ENCODE assay signal across 19 cellular contexts in the genomic region with DNA sequence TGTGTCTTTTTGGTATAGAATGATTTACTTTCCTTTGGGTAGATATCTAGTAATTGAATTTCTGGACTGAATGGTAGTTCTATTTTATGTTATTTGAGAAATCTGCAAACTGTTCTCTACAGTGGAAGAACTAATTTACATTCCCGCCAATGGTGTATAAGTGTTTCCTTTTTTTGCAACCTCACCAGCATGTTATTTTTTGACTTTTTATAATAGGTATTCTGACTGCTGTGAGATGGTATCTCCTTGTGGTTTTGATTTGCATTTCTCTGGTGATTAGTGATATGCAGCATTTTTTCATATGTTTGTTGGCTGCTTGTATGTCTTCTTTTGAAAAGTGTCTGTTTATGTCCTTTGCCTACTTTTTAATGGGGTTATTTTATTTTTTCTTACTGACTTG.
DNase-seq lines count a peak whose midpoint lies in the region; ATAC-seq, FAIRE-seq and TF ChIP-seq lines count a peak whose summit lies in the region.
"Had no signal": no experiment of that assay in that cellular context is flagged by ENCODE, and none has a peak within 500 bp of the region (broad histone marks: within the 10 kb centered on the region; RNA-seq: fewer than 3 reads in every experiment).

No MANE protein-coding gene starts in this region.

- peak overlapping the region; percentile 23; the same call in 1 of the 2 replicates for H3K27ac ChIP-seq in SK-N-MC
- H3K27ac ChIP-seq in small intestine (ENCODE audit: low read depth in 1 of 2, low read length in 1 of 2) = no peak overlapping the region
- no peak overlapping the region for H3K27ac ChIP-seq in osteoblast (ENCODE audit: low read depth, low read length)

- ATAC-seq in HG03135 (IDR thresholded peaks at IDR 0.05; ENCODE audit: unreplicated experiment) (no peak), GM18861 (IDR thresholded peaks at IDR 0.05; ENCODE audit: unreplicated experiment) (no peak)
- ATAC-seq: GM23338, HCT116 had no signal

- DNase-seq in Jurkat, Clone E6-1 (ENCODE audit: low read depth, low spot score) = peak; percentile 14
- DNase-seq in M059J (ENCODE audit: low read depth) = peak; percentile 18
- DNase-seq in SK-N-MC (ENCODE audit: low read depth, low spot score) = peak; percentile 50
- DNase-seq in small intestine = no peak
- no peak for DNase-seq in osteoblast (ENCODE audit: insufficient read length, low spot score, missing footprints)
- DNase-seq in activated T-helper 2 cell treated with anti-CD3 and anti-CD28 coated beads, Interferon-gamma antibody, Interleukin-2, Interleukin-4, amounts not matched to agents 10 μg/mL and 5 μg/mL and 100 μg/mL, durations not matched to agents 14 hours and 24 hours and 36 hours (ENCODE audit: low spot score) = no peak
- DNase-seq: C1 segment of cervical spinal cord; Calu3; CD4-positive, alpha-beta memory T cell; COR-L47; DMS79; H9 had no signal

- H3K4me3 ChIP-seq in Jurkat, Clone E6-1 (ENCODE audit: low read length) = no peak overlapping the region
- H3K4me3 ChIP-seq in SK-N-MC (no peak overlapping the region), small intestine (ENCODE audit: low read depth in 1 of 2, low read length in 2 of 2) (no peak overlapping the region), osteoblast (ENCODE audit: insufficient read depth, low read length) (no peak overlapping the region)
- H3K4me3 ChIP-seq: GM23338 had no signal

- H3K27me3 Mint-ChIP-seq in activated T-helper 2 cell treated with anti-CD3 and anti-CD28 coated beads, Interferon-gamma antibody, Interleukin-2, Interleukin-4, amounts not matched to agents 10 μg/mL and 5 μg/mL and 100 μg/mL, durations not matched to agents 14 hours and 24 hours and 36 hours (ENCODE audit: low read depth) = no peaks in the 10 kb centered on the region
- H3K27me3 Mint-ChIP-seq: CD4-positive, alpha-beta memory T cell had no signal

- no peak overlapping the region for H3K27ac Mint-ChIP-seq in activated T-helper 2 cell treated with anti-CD3 and anti-CD28 coated beads, Interferon-gamma antibody, Interleukin-2, Interleukin-4, amounts not matched to agents 10 μg/mL and 5 μg/mL and 100 μg/mL, durations not matched to agents 14 hours and 24 hours and 36 hours
- H3K27ac Mint-ChIP-seq: CD4-positive, alpha-beta memory T cell; GM23338; H9 had no signal

- H3K36me3 ChIP-seq in SK-N-MC (ENCODE audit: insufficient read depth, low read length) = no peaks in the 10 kb centered on the region
- H3K36me3 ChIP-seq in small intestine (ENCODE audit: control insufficient read depth in 2 of 2, insufficient read depth in 2 of 2, low read length in 2 of 2) = no peaks in the 10 kb centered on the region
- H3K36me3 ChIP-seq in osteoblast (ENCODE audit: insufficient read depth, low read length) = no peaks in the 10 kb centered on the region

- H3K4me2 ChIP-seq in osteoblast (ENCODE audit: insufficient read depth, low read length) = no peak overlapping the region
- H3K4me2 ChIP-seq: GM23338 had no signal

- peak; percentile 36 for FAIRE-seq in small intestine (lab: Jason Lieb, UNC)
- FAIRE-seq: G401.6, GM12892, GM19239 had no signal

- no peaks in the 10 kb centered on the region for H4K20me1 ChIP-seq in osteoblast (ENCODE audit: insufficient read depth, low read length)

- no peaks in the 10 kb centered on the region for H3K79me2 ChIP-seq in osteoblast (ENCODE audit: insufficient read depth, low read length)

- no peaks in the 10 kb centered on the region for H3K27me3 ChIP-seq in small intestine (ENCODE audit: control insufficient read depth in 2 of 2, insufficient read depth in 2 of 2, low read length in 2 of 2)
- H3K27me3 ChIP-seq in osteoblast (ENCODE audit: insufficient read depth, low read length) = no peaks in the 10 kb centered on the region

- peaks cover 4% of the 10 kb centered on the region for H3K9me3 Mint-ChIP-seq in activated T-helper 2 cell treated with anti-CD3 and anti-CD28 coated beads, Interferon-gamma antibody, Interleukin-2, Interleukin-4, amounts not matched to agents 10 μg/mL and 5 μg/mL and 100 μg/mL, durations not matched to agents 14 hours and 24 hours and 36 hours
- H3K9me3 Mint-ChIP-seq: GM23338, H9 had no signal

- no peak overlapping the region for H3K9ac ChIP-seq in SK-N-MC (ENCODE audit: insufficient read length)

- H3K9me3 ChIP-seq in SK-N-MC (ENCODE audit: low read depth, low read length) (peaks cover 3% of the 10 kb centered on the region; the same call in 1 of the 2 replicates), small intestine (ENCODE audit: control insufficient read depth, low read depth) (no peaks in the 10 kb centered on the region), osteoblast (ENCODE audit: low read depth, low read length) (no peaks in the 10 kb centered on the region)

- 81 to 92% (median 83%) methylated on average over 1 of the region's 1 CpG for WGBS in small intestine, 3 donors

- H3K36me3 Mint-ChIP-seq in activated T-helper 2 cell treated with anti-CD3 and anti-CD28 coated beads, Interferon-gamma antibody, Interleukin-2, Interleukin-4, amounts not matched to agents 10 μg/mL and 5 μg/mL and 100 μg/mL, durations not matched to agents 14 hours and 24 hours and 36 hours (ENCODE audit: low read depth) = no peaks in the 10 kb centered on the region
- H3K36me3 Mint-ChIP-seq: CD4-positive, alpha-beta memory T cell had no signal

- H3K4me1 Mint-ChIP-seq in activated T-helper 2 cell treated with anti-CD3 and anti-CD28 coated beads, Interferon-gamma antibody, Interleukin-2, Interleukin-4, amounts not matched to agents 10 μg/mL and 5 μg/mL and 100 μg/mL, durations not matched to agents 14 hours and 24 hours and 36 hours (ENCODE audit: low read depth) = no peaks in the 10 kb centered on the region
- H3K4me1 Mint-ChIP-seq: CD4-positive, alpha-beta memory T cell had no signal

- intact Hi-C loops in activated T-helper 2 cell treated with anti-CD3 and anti-CD28 coated beads, Interferon-gamma antibody, Interleukin-2, Interleukin-4, amounts not matched to agents 10 μg/mL and 5 μg/mL and 100 μg/mL, durations not matched to agents 14 hours and 24 hours and 36 hours (cut with micrococcal nuclease) = no loop called here

- TF ChIP-seq CTCF in osteoblast (IDR thresholded peaks at IDR 0.05; ENCODE audit: extremely low read depth, low read depth, low read length) = no peak

- no peaks in the 10 kb centered on the region for H3K4me1 ChIP-seq in small intestine (ENCODE audit: control insufficient read depth in 2 of 2, insufficient read depth in 1 of 2, low read depth in 1 of 2, low read length in 1 of 2)
- no peaks in the 10 kb centered on the region for H3K4me1 ChIP-seq in osteoblast (ENCODE audit: insufficient read depth, low read length)

- no peak overlapping the region for H3K4me3 Mint-ChIP-seq in activated T-helper 2 cell treated with anti-CD3 and anti-CD28 coated beads, Interferon-gamma antibody, Interleukin-2, Interleukin-4, amounts not matched to agents 10 μg/mL and 5 μg/mL and 100 μg/mL, durations not matched to agents 14 hours and 24 hours and 36 hours (ENCODE audit: low read depth)
- H3K4me3 Mint-ChIP-seq: CD4-positive, alpha-beta memory T cell; GM23338; H9 had no signal

- H2AFZ ChIP-seq in osteoblast (ENCODE audit: low read length) = no peak overlapping the region
- H2AFZ ChIP-seq: GM23338 had no signal

Comparison
In these comparisons a context has a peak if more than half of its experiments do, and no peak if none do; other contexts are left out.
1. DNase-seq: peak in Jurkat, Clone E6-1 (single experiment), M059J (single experiment) and SK-N-MC (single experiment); none in small intestine (single experiment), osteoblast (single experiment) and activated T-helper 2 cell treated with anti-CD3 and anti-CD28 coated beads, Interferon-gamma antibody, Interleukin-2, Interleukin-4, amounts not matched to agents 10 μg/mL and 5 μg/mL and 100 μg/mL, durations not matched to agents 14 hours and 24 hours and 36 hours (single experiment).